In the genomic region with DNA sequence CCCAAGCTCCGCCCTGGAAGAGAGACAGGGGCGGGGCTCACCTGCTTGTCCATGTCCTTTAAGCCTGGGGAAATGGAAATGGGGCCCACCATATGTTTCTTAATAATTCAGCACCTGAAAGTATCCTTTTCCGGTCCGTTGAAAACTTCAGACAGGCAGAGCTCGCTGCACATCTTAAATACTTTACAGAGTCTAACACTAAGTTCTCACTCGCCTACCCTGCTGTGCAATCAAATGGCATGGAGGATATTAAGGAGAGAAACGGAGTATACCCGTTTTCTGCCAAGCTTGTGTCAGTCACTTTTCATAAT, we compare ENCODE assay signal across 8 cellular contexts. TPM values are rescaled to one million over a fixed set of nuclear protein-coding genes. Genes with fewer than 3 reads are reported as not detected.
DNase-seq lines count a peak whose midpoint lies in the region; ATAC-seq and TF ChIP-seq lines count a peak whose summit lies in the region.

No MANE protein-coding gene starts in this region.

- DNase-seq in A673 (ENCODE audit: low spot score) (no peak), breast epithelium (ENCODE audit: low spot score in 2 of 2) (no peak), germinal center (ENCODE audit: low spot score) (no peak)
- DNase-seq in activated CD4-positive, CD25-positive, alpha-beta regulatory T cell (lab: John Stamatoyannopoulos, UW): no peak

- H3K27me3 ChIP-seq in A673 (replicated peaks; ENCODE audit: insufficient read depth, low read depth, low read length, poor library complexity) (no peaks in the 10 kb centered on the region), breast epithelium (no peaks in the 10 kb centered on the region), mononuclear cell (ENCODE audit: insufficient read depth, low read length) (no peaks in the 10 kb centered on the region)

- no peaks in the 10 kb centered on the region for H3K9me3 ChIP-seq in A673 (ENCODE audit: low read depth, low read length, poor library complexity, severe bottlenecking)
- H3K9me3 ChIP-seq in breast epithelium: no peaks in the 10 kb centered on the region
- H3K9me3 ChIP-seq in mononuclear cell (ENCODE audit: low read depth, low read length): no peaks in the 10 kb centered on the region

- intact Hi-C loops in A673 (cut with micrococcal nuclease; ENCODE audit: unreplicated experiment) (loop anchor here (5.0 to 10.0 kb wide), 2 partner anchors 224 to 318 kb away; partner anchors contain the start of gene ZFYVE9), breast epithelium (cut with DNase I; ENCODE audit: low total_unique reads) (loop anchor here (10.0 kb wide), 1 partner anchor 1548 kb away; no protein-coding TSS in a partner anchor)

- ATAC-seq in HG03354 (IDR thresholded peaks at IDR 0.05; ENCODE audit: poor library complexity, severe bottlenecking, unreplicated experiment) (peak; percentile 0), GM18520 (IDR thresholded peaks at IDR 0.05; ENCODE audit: unreplicated experiment) (no peak), GM19324 (IDR thresholded peaks at IDR 0.05; ENCODE audit: low FRiP score, unreplicated experiment) (no peak)

- CTCF ChIA-PET in A673 (lab: Charles Lee): no interaction called here

- TF ChIP-seq POLR2A in breast epithelium (IDR thresholded peaks at IDR 0.05): no peak

- TF ChIP-seq CTCF in A673 (conservative IDR thresholded peaks at IDR 0.05; ENCODE audit: low read depth, low read length): no peak
- no peak for TF ChIP-seq CTCF in breast epithelium (IDR thresholded peaks at IDR 0.05)

- H3K4me1 ChIP-seq in A673 (ENCODE audit: insufficient read depth, low read length, poor library complexity, severe bottlenecking) (peaks cover 12% of the 10 kb centered on the region), breast epithelium (peaks cover 7% of the 10 kb centered on the region in 2 donors), mononuclear cell (ENCODE audit: insufficient read depth, low read length) (peaks cover 34% of the 10 kb centered on the region)

- BruUV-seq in A673 (replicated peaks; lab: Mats Ljungman, UMichigan): no TSS peak

- H3K36me3 ChIP-seq in A673 (ENCODE audit: insufficient read depth, low read length, poor library complexity, severe bottlenecking) (peaks cover 18% of the 10 kb centered on the region), breast epithelium (no peaks in the 10 kb centered on the region)

- H3K27ac ChIP-seq in A673 (ENCODE audit: low read depth, low read length, poor library complexity, severe bottlenecking) (peak overlapping the region; percentile 91), breast epithelium (peak overlapping the region; percentile 91 to 97)

- peak overlapping the region; percentile 92 for H3K4me3 ChIP-seq in A673 (ENCODE audit: low read depth, low read length, poor library complexity, severe bottlenecking)
- peak overlapping the region; percentile 72 to 95 (median 87) for H3K4me3 ChIP-seq in breast epithelium
- H3K4me3 ChIP-seq in mononuclear cell (ENCODE audit: low read length): peak overlapping the region; percentile 83

- POLR2A ChIA-PET in A673 (lab: Charles Lee; ENCODE audit: low non-redundant PET): interaction anchor here (0.5 kb wide), 1 partner anchor 411 kb away, joined by 3 read pairs; no protein-coding TSS in a partner anchor

RNA-seq across cellular contexts. Expression of gene CC2D1B, which starts 0.5 kb away (rescaled TPM):
- total RNA-seq in A673 (2021) (30.9 and 34.7 TPM in 2 replicates), breast epithelium (10 to 100 TPM; 25.2 to 33.1 (median 33.1) TPM), mononuclear cell (20.9 TPM)

RNA-seq across cellular contexts. Expression of gene ORC1, which starts 37.8 kb away (rescaled TPM):
- 50.4 and 54.0 TPM in 2 replicates for total RNA-seq in A673 (2021)
- total RNA-seq in breast epithelium: under 1 TPM; 0.33 to 0.96 (median 0.73) TPM
- total RNA-seq in mononuclear cell: 2.4 TPM

RNA-seq across cellular contexts. Expression of gene PRPF38A, which starts 37.9 kb away (rescaled TPM):
- total RNA-seq in A673 (2021) (83.2 and 95.7 TPM in 2 replicates), breast epithelium (10 to 100 TPM; 13.1 to 20.9 (median 19.7) TPM), mononuclear cell (26.6 TPM)

Comparison
In these comparisons a context has a peak if more than half of its experiments do, and no peak if none do; other contexts are left out.
1. RNA of gene ORC1, which starts 37.8 kb away (total RNA-seq): 50.4 to 54.0 TPM in A673; 2.4 TPM in mononuclear cell (single experiment) and 0.33 to 0.96 TPM in breast epithelium; every median in the first group is over 10 times any median in the second.
2. Peak in every context shown above with its lines, with median percentiles within 50 percentile points of each other: H3K4me3 ChIP-seq.